Comparison of ENCODE assay signal across 8 cellular contexts in the genomic region with DNA sequence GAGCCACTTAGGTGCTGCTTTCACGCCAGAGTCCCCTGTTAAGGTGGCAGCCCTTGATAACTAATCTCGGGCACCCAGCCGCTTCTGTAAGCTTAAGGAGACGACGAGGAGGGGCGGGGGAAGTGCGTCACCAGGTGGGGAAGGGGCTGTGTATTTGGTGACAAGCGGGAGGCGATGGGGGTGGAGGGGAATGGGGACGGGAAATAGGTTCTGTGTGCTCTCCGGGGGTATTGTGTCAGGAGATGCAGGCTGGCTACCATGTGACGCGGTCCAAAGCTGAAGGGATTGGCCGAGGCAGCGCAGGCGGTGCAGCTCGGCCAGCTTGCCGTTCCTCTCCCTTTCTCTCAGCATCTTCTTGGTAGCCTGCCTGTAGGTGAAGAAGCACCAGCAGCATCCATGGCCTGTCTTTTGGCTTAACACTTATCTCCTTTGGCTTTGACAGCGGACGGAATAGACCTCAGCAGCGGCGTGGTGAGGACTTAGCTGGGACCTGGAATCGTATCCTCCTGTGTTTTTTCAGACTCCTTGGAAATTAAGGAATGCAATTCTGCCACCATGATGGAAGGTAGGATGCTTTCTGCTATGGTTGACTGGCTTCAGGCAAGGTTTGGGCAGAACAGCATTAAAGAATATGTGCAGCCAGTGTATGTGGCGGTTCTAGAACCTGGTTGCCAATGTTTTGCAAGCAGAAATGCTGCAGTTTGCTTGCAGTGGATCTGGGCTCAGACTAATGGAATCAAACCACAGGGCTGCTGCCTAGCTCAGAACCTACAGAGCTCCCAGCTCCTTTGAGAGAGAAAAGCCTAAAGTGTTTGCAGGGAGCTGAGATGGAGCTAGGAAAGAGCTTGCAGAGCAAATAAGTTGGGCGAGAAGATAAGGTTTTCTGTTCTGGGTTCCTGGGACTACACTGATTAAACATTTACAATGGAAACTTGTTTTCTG. TPM values are rescaled to one million over a fixed set of nuclear protein-coding genes. Genes with fewer than 3 reads are reported as not detected.
DNase-seq lines count a peak whose midpoint lies in the region; ATAC-seq, FAIRE-seq and TF ChIP-seq lines count a peak whose summit lies in the region.

SGIP1 (plus strand) TSS at position 350 of the 942 bp plus-strand sequence; CDS start at position 556, 206 bp downstream.

- peak; percentile 94 to 95 for ATAC-seq in right cardiac atrium
- peak; percentile 53 to 90 (median 88) for ATAC-seq in pancreas

- POLR2A ChIA-PET in BJ (lab: Charles Lee): interaction anchor here (0.6 to 0.7 kb wide), 2 partner anchors 23 to 525 kb away, joined by 4 to 15 read pairs; no protein-coding TSS in a partner anchor

- no peak for TF ChIP-seq CTCF in BJ (IDR thresholded peaks at IDR 0.05; ENCODE audit: insufficient read depth, low read depth, low read length)
- TF ChIP-seq CTCF in astrocyte of the cerebellum (IDR thresholded peaks at IDR 0.05; ENCODE audit: low read depth, low read length, missing control alignments): no peak
- no peak for TF ChIP-seq CTCF in pancreas (IDR thresholded peaks at IDR 0.05)

- H3K4me1 ChIP-seq in right cardiac atrium (ENCODE audit: control insufficient read depth, insufficient read depth, low read length) (no peaks in the 10 kb centered on the region), pancreas (peaks cover 0 to 7% (median 6%) of the 10 kb centered on the region in 3 donors)

- H3K4me3 ChIP-seq in BJ (ENCODE audit: low read depth, low read length) (peak within 1 kb of the TSS; percentile 55), astrocyte of the cerebellum (ENCODE audit: low read depth, low read length) (peak within 1 kb of the TSS; percentile 48), right cardiac atrium (ENCODE audit: low read length) (peak within 1 kb of the TSS; percentile 73), pancreas (peak within 1 kb of the TSS in 3 of 4 donors; percentile 2 to 37 (median 18))

- H3K27me3 ChIP-seq in BJ (ENCODE audit: control insufficient read depth, insufficient read depth, low read length) (no peaks in the 10 kb centered on the region), right cardiac atrium (ENCODE audit: control insufficient read depth, insufficient read depth) (no peaks in the 10 kb centered on the region), pancreas (no peaks in the 10 kb centered on the region)

- WGBS in right cardiac atrium: 13% methylated on average over 25 of the region's 25 CpGs
- 19 to 20% methylated on average over 25 of the region's 25 CpGs for WGBS in pancreas, 2 donors

- no peak for FAIRE-seq in pancreas (lab: Jason Lieb, UNC)

- H3K9me3 ChIP-seq in right cardiac atrium (ENCODE audit: control insufficient read depth, low read length) (no peaks in the 10 kb centered on the region), pancreas (no peaks in the 10 kb centered on the region)

- no peaks in the 10 kb centered on the region for H3K36me3 ChIP-seq in BJ (ENCODE audit: control insufficient read depth, insufficient read depth, low read length)
- H3K36me3 ChIP-seq in pancreas: no peaks in the 10 kb centered on the region

- in situ Hi-C loops in astrocyte of the cerebellum (cut with HindIII; ENCODE audit: low sequenced_read_pairs): no loop called here

- H3K27ac ChIP-seq in right cardiac atrium (ENCODE audit: low read length) (peak within 1 kb of the TSS; percentile 29), pancreas (peak within 1 kb of the TSS in 1 of 4 donors; percentile 17)

- CTCF ChIA-PET in BJ (lab: Yijun Ruan, JAX): interaction anchor here (0.6 to 3.0 kb wide), 4 partner anchors 24 to 192 kb away, joined by 3 to 14 read pairs (median 4); no protein-coding TSS in a partner anchor

- DNase-seq in BJ (ENCODE audit: low read depth) (peak; percentile 38), M059J (ENCODE audit: low read depth) (peak; percentile 80), astrocyte of the cerebellum (ENCODE audit: low read depth) (no peak), right cardiac atrium (peak; percentile 64 to 83 (median 79)), pancreas (peak in 3 of 6 donors; percentile 7 to 61 (median 40)), NOMO-1 treated with dmso at 0.1 percent for 144 hours (lab: John Stamatoyannopoulos, UW; ENCODE audit: unreplicated experiment) (no peak), NCI-H226 (no peak), Kasumi-1 (lab: John Stamatoyannopoulos, UW) (no peak)

- intact Hi-C loops in right cardiac atrium (cut with DNase I): no loop called here
- intact Hi-C loops in pancreas (cut with DNase I): no loop called here

RNA-seq across cellular contexts. Expression of gene SGIP1, which starts in this region (rescaled TPM):
- polyA plus RNA-seq in BJ (2011; rRNA removed): 49.4 and 62.3 TPM in 2 replicates
- polyA minus RNA-seq in BJ (2011; rRNA and poly(A)+ RNA removed): 73.5 and 76.4 TPM in 2 replicates
- 3.9 and 5.8 TPM in 2 replicates for total RNA-seq in M059J (2014; rRNA removed; shearing (Covaris generic))
- total RNA-seq in right cardiac atrium: 1 to 10 TPM; 4.3 to 7.3 (median 5.3) TPM
- polyA plus RNA-seq in right cardiac atrium: 2.2 TPM
- 1 to 10 TPM in 3 of 6 donors, under 1 TPM in 3; 0.31 to 2.3 (median 1.1) TPM for total RNA-seq in pancreas
- polyA plus RNA-seq in pancreas: 1 to 10 TPM in 1 of 2 donors, under 1 TPM in 1; 0.87 to 1.8 TPM

Comparison
In these comparisons a context has a peak if more than half of its experiments do, and no peak if none do; other contexts are left out.
1. RNA of gene SGIP1 (polyA plus RNA-seq): 49.4 to 62.3 TPM in BJ; 2.2 TPM in right cardiac atrium (single experiment) and 0.87 to 1.8 TPM in pancreas; every median in the first group is over 10 times any median in the second.
2. DNase-seq: peak in BJ (single experiment), M059J (single experiment) and right cardiac atrium (3 of 3); none in astrocyte of the cerebellum (single experiment), NOMO-1 treated with dmso at 0.1 percent for 144 hours (single experiment), NCI-H226 (single experiment) and Kasumi-1 (0 of 2).
3. H3K4me3 ChIP-seq: peak in every context shown above with its lines; median percentile 73 in right cardiac atrium; 55 in BJ; 48 in astrocyte of the cerebellum; 18 in pancreas.